In genomic region chr1:90989990-90990389, GRCh38 we compare ENCODE assay signal across 18 cellular contexts. TPM values are rescaled to one million over a fixed set of nuclear protein-coding genes. Genes with fewer than 3 reads are reported as not detected.
A peak's percentile ranks its signal among the peaks of the same experiment; 100 is the strongest.
DNase-seq lines count a peak whose midpoint lies in the region; ATAC-seq and TF ChIP-seq lines count a peak whose summit lies in the region.
"Had no signal": no experiment of that assay in that cellular context is flagged by ENCODE, and none has a peak within 500 bp of the region (broad histone marks: within the 10 kb centered on the region; RNA-seq: fewer than 3 reads in every experiment).

No MANE protein-coding gene starts in this region.

- H3K18ac ChIP-seq in trophoblast cell (ENCODE audit: low read length): no peak overlapping the region

- H3K4me3 ChIP-seq in trophoblast cell (ENCODE audit: low read depth, low read length) (no peak overlapping the region), breast epithelium (no peak overlapping the region)
- H3K4me3 ChIP-seq: suprapubic skin had no signal

- H3K27ac ChIP-seq in trophoblast cell (ENCODE audit: low read depth, low read length): no peak overlapping the region
- H3K27ac ChIP-seq in breast epithelium: no peak overlapping the region
- H3K27ac ChIP-seq: C4-2B, suprapubic skin had no signal

- H2BK12ac ChIP-seq in trophoblast cell (ENCODE audit: low read length): no peak overlapping the region

- no peaks in the 10 kb centered on the region for H3K4me1 ChIP-seq in trophoblast cell (ENCODE audit: control insufficient read depth in 1 of 2, insufficient read depth in 2 of 2, low read length in 2 of 2)
- H3K4me1 ChIP-seq in breast epithelium: no peaks in the 10 kb centered on the region

- H3K27me3 ChIP-seq in trophoblast cell (ENCODE audit: insufficient read depth, low read length): no peaks in the 10 kb centered on the region
- no peaks in the 10 kb centered on the region for H3K27me3 ChIP-seq in breast epithelium
- H3K27me3 ChIP-seq: suprapubic skin had no signal

- no peak overlapping the region for H2BK5ac ChIP-seq in trophoblast cell (ENCODE audit: low read depth, low read length, poor library complexity)

- no peak overlapping the region for H2BK120ac ChIP-seq in trophoblast cell (ENCODE audit: insufficient read depth, low read length, poor library complexity)

- no peak overlapping the region for H2AFZ ChIP-seq in trophoblast cell (ENCODE audit: insufficient read depth, low read length, poor library complexity)

- no peak overlapping the region for H3K14ac ChIP-seq in trophoblast cell (ENCODE audit: low read length)

- no peak for TF ChIP-seq CTCF in breast epithelium (IDR thresholded peaks at IDR 0.05)

- DNase-seq in SIG-M5 treated with dmso at 0.1 percent for 504 hours (lab: John Stamatoyannopoulos, UW; ENCODE audit: unreplicated experiment) (peak; percentile 23), SIG-M5 (lab: John Stamatoyannopoulos, UW) (no peak), trophoblast cell (no peak), breast epithelium (ENCODE audit: low spot score in 2 of 2) (no peak), GM19238 (ENCODE audit: insufficient read length, low spot score) (no peak)
- DNase-seq: activated CD4-positive, alpha-beta T cell treated with anti-CD3 and anti-CD28 coated beads, Interleukin-2, amount 10 ng/mL, durations not matched to agents 7 days and 5 days; activated naive CD8-positive, alpha-beta T cell treated with anti-CD3 and anti-CD28 coated beads, Interleukin-2, amount 10 ng/mL, durations not matched to agents 7 days and 5 days; DMS79; effector memory CD8-positive, alpha-beta T cell; NCI-H1930; NCI-H774; SHP77; stimulated activated CD4-positive, alpha-beta T cell treated with anti-CD3 and anti-CD28 coated beads, Interleukin-15, amount 100 ng/mL, for 24 hours had no signal

- no peaks in the 10 kb centered on the region for H3K79me1 ChIP-seq in trophoblast cell (ENCODE audit: low read length)

- no peak for TF ChIP-seq POLR2A in breast epithelium (IDR thresholded peaks at IDR 0.05)

- H3K4me2 ChIP-seq in trophoblast cell (ENCODE audit: low read length): no peak overlapping the region

- H3K23ac ChIP-seq in trophoblast cell (ENCODE audit: low read length): no peak overlapping the region

- intact Hi-C loops in breast epithelium (cut with DNase I; ENCODE audit: low total_unique reads): no loop called here

- H3K36me3 ChIP-seq in trophoblast cell (ENCODE audit: control insufficient read depth in 1 of 2, insufficient read depth in 2 of 2, low read length in 2 of 2) (peaks cover 0 to 2% of the 10 kb centered on the region in 2 experiments), breast epithelium (no peaks in the 10 kb centered on the region)
- H3K36me3 ChIP-seq: suprapubic skin had no signal

- no peak overlapping the region for H2AK5ac ChIP-seq in trophoblast cell (ENCODE audit: low read length)

- no peak overlapping the region for H4K8ac ChIP-seq in trophoblast cell (ENCODE audit: low read depth, low read length)

- peaks cover 7% of the 10 kb centered on the region for H3K79me2 ChIP-seq in trophoblast cell (ENCODE audit: control insufficient read depth, insufficient read depth, low read length, poor library complexity)

- no peak overlapping the region for H3K9ac ChIP-seq in trophoblast cell (ENCODE audit: low read length)

- peak overlapping the region; percentile 55 for H3K4ac ChIP-seq in trophoblast cell (ENCODE audit: low read depth, low read length)

- H3K9me3 ChIP-seq in trophoblast cell (ENCODE audit: insufficient read depth, low read depth, low read length) (no peaks in the 10 kb centered on the region), breast epithelium (peaks cover 0 to 11% of the 10 kb centered on the region in 2 donors)
- H3K9me3 ChIP-seq: suprapubic skin had no signal

- no peak overlapping the region for H4K12ac ChIP-seq in trophoblast cell (ENCODE audit: low read depth, low read length)

- H4K91ac ChIP-seq in trophoblast cell (ENCODE audit: low read depth, low read length): no peak overlapping the region

- ATAC-seq in GM21825 (IDR thresholded peaks at IDR 0.05; ENCODE audit: unreplicated experiment) (peak; percentile 54), HG03565 (IDR thresholded peaks at IDR 0.05; ENCODE audit: unreplicated experiment) (peak; percentile 52), GM19455 (IDR thresholded peaks at IDR 0.05; ENCODE audit: unreplicated experiment) (no peak)

RNA-seq across cellular contexts. Expression of gene ZNF644, which starts 31.8 kb away (rescaled TPM):
- polyA plus RNA-seq in trophoblast cell (2013): 37.9 and 41.3 TPM in 2 replicates
- 100 to 1,000 TPM in 2 of 3 donors, 10 to 100 TPM in 1; 58.7 to 161 (median 104) TPM for total RNA-seq in breast epithelium
